In the genomic region with DNA sequence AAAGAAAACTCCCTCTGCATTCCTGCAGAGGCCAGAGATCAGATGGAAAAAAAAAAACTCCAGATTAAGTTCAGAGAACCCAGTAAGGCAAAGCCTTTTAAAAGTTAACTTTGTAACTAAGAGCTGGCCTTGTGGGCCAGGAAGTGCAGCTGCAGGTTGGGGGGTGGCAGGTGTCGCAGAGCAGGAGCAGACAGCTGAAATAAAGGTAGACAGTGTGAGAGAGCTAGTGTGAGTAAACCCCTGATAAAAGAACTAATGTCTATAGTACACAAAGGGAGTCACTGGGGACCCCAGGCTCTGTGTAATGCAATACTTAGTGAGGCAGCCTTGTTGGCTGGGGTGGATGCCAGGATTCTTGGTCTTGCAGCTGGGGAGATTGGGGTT, we compare ENCODE assay signal across 10 cellular contexts. TPM values are rescaled to one million over a fixed set of nuclear protein-coding genes. Genes with fewer than 3 reads are reported as not detected.
DNase-seq lines count a peak whose midpoint lies in the region; ATAC-seq and TF ChIP-seq lines count a peak whose summit lies in the region.
"Had no signal": no experiment of that assay in that cellular context is flagged by ENCODE, and none has a peak within 500 bp of the region (broad histone marks: within the 10 kb centered on the region; RNA-seq: fewer than 3 reads in every experiment).

No MANE protein-coding gene starts in this region.

- H3K27me3 Mint-ChIP-seq in CD8-positive, alpha-beta T cell (ENCODE audit: low read depth), result peaks cover 5% of the 10 kb centered on the region
- H3K27me3 Mint-ChIP-seq in activated T-helper 1 cell treated with anti-CD3 and anti-CD28 coated beads, Interleukin-12 subunit alpha, Interleukin-12 subunit beta, Interleukin-2, Interleukin-4 antibody, amounts not matched to agents 30 ng/mL and 10 ng/mL and 1 ng/mL, durations not matched to agents 14 hours and 24 hours and 36 hours (ENCODE audit: insufficient read depth), result no peaks in the 10 kb centered on the region

- H3K4me3 ChIP-seq in CD8-positive, alpha-beta T cell (ENCODE audit: low read depth, low read length), result no peak overlapping the region
- H3K4me3 ChIP-seq in spleen, result no peak overlapping the region

- ATAC-seq in CD8-positive, alpha-beta T cell, result peak; percentile 14
- ATAC-seq in left lobe of liver (no peak), GM21825 (IDR thresholded peaks at IDR 0.05; ENCODE audit: unreplicated experiment) (no peak), GM21737 (IDR thresholded peaks at IDR 0.05; ENCODE audit: unreplicated experiment) (no peak), HG03196 (IDR thresholded peaks at IDR 0.05; ENCODE audit: unreplicated experiment) (no peak)

- no peak for TF ChIP-seq CTCF in CD8-positive, alpha-beta T cell (IDR thresholded peaks at IDR 0.05)
- no peak for TF ChIP-seq CTCF in spleen (IDR thresholded peaks at IDR 0.05 in 8 of 11, conservative IDR thresholded peaks at IDR 0.05 in 3 of 11)

- POLR2A ChIA-PET in CD8-positive, alpha-beta T cell (lab: Charles Lee), result no interaction called here

- no peak overlapping the region for H3K4me3 Mint-ChIP-seq in CD8-positive, alpha-beta T cell
- H3K4me3 Mint-ChIP-seq in activated T-helper 1 cell treated with anti-CD3 and anti-CD28 coated beads, Interleukin-12 subunit alpha, Interleukin-12 subunit beta, Interleukin-2, Interleukin-4 antibody, amounts not matched to agents 30 ng/mL and 10 ng/mL and 1 ng/mL, durations not matched to agents 14 hours and 24 hours and 36 hours, result peak overlapping the region; percentile 48

- H3K36me3 Mint-ChIP-seq in CD8-positive, alpha-beta T cell, result peaks cover 3% of the 10 kb centered on the region
- H3K36me3 Mint-ChIP-seq in activated T-helper 1 cell treated with anti-CD3 and anti-CD28 coated beads, Interleukin-12 subunit alpha, Interleukin-12 subunit beta, Interleukin-2, Interleukin-4 antibody, amounts not matched to agents 30 ng/mL and 10 ng/mL and 1 ng/mL, durations not matched to agents 14 hours and 24 hours and 36 hours (ENCODE audit: low read depth), result peaks cover 38% of the 10 kb centered on the region

- H3K27ac Mint-ChIP-seq in CD8-positive, alpha-beta T cell, result no peak overlapping the region
- H3K27ac Mint-ChIP-seq in activated T-helper 1 cell treated with anti-CD3 and anti-CD28 coated beads, Interleukin-12 subunit alpha, Interleukin-12 subunit beta, Interleukin-2, Interleukin-4 antibody, amounts not matched to agents 30 ng/mL and 10 ng/mL and 1 ng/mL, durations not matched to agents 14 hours and 24 hours and 36 hours, result peak overlapping the region; percentile 69

- peaks cover 19% of the 10 kb centered on the region for H3K4me1 ChIP-seq in CD8-positive, alpha-beta T cell (ENCODE audit: insufficient read depth, low read length)
- peaks cover 12 to 82% (median 20%) of the 10 kb centered on the region in 6 donors for H3K4me1 ChIP-seq in spleen

- CTCF ChIA-PET in CD8-positive, alpha-beta T cell (lab: Charles Lee), result no interaction called here

- TF ChIP-seq POLR2A in spleen (IDR thresholded peaks at IDR 0.05), result no peak

- peaks cover 2% of the 10 kb centered on the region for H3K9me3 Mint-ChIP-seq in CD8-positive, alpha-beta T cell
- H3K9me3 Mint-ChIP-seq in activated T-helper 1 cell treated with anti-CD3 and anti-CD28 coated beads, Interleukin-12 subunit alpha, Interleukin-12 subunit beta, Interleukin-2, Interleukin-4 antibody, amounts not matched to agents 30 ng/mL and 10 ng/mL and 1 ng/mL, durations not matched to agents 14 hours and 24 hours and 36 hours, result peaks cover 20% of the 10 kb centered on the region

- no peaks in the 10 kb centered on the region for H3K27me3 ChIP-seq in CD8-positive, alpha-beta T cell (ENCODE audit: insufficient read depth, low read length)
- H3K27me3 ChIP-seq in spleen (replicated peaks in 1 of 7), result no peaks in the 10 kb centered on the region

- DNase-seq in CD8-positive, alpha-beta T cell, result no peak
- peak; percentile 50 for DNase-seq in NCI-H1092 (lab: John Stamatoyannopoulos, UW)
- DNase-seq in activated T-helper 1 cell treated with anti-CD3 and anti-CD28 coated beads, Interleukin-12 subunit alpha, Interleukin-12 subunit beta, Interleukin-2, Interleukin-4 antibody, amounts not matched to agents 30 ng/mL and 10 ng/mL and 1 ng/mL, durations not matched to agents 14 hours and 24 hours and 36 hours (ENCODE audit: low spot score), result no peak
- peak; percentile 38 for DNase-seq in left lobe of liver (ENCODE audit: low spot score)
- no peak for DNase-seq in spleen
- DNase-seq: DMS53; stimulated activated CD4-positive, alpha-beta T cell treated with anti-CD3 and anti-CD28 coated beads, Interleukin-2, amount 100 ng/mL, for 24 hours had no signal

- H3K36me3 ChIP-seq in CD8-positive, alpha-beta T cell (ENCODE audit: insufficient read depth, low read length), result no peaks in the 10 kb centered on the region
- H3K36me3 ChIP-seq in spleen, result no peaks in the 10 kb centered on the region

- H3K9me3 ChIP-seq in CD8-positive, alpha-beta T cell (ENCODE audit: low read length), result no peaks in the 10 kb centered on the region
- peaks cover 0 to 16% (median 9%) of the 10 kb centered on the region in 8 donors for H3K9me3 ChIP-seq in spleen

- WGBS in spleen, 5 donors, result 46 to 62% (median 56%) methylated on average over 1 of the region's 1 CpG

- H3K4me1 Mint-ChIP-seq in CD8-positive, alpha-beta T cell (ENCODE audit: low read depth), result peaks cover 25% of the 10 kb centered on the region
- peaks cover 85% of the 10 kb centered on the region for H3K4me1 Mint-ChIP-seq in activated T-helper 1 cell treated with anti-CD3 and anti-CD28 coated beads, Interleukin-12 subunit alpha, Interleukin-12 subunit beta, Interleukin-2, Interleukin-4 antibody, amounts not matched to agents 30 ng/mL and 10 ng/mL and 1 ng/mL, durations not matched to agents 14 hours and 24 hours and 36 hours (ENCODE audit: low read depth)

- H3K27ac ChIP-seq in CD8-positive, alpha-beta T cell (ENCODE audit: low read depth, low read length), result no peak overlapping the region
- H3K27ac ChIP-seq in spleen, result peak overlapping the region in 4 of 8 donors; percentile 22 to 51 (median 24)

- intact Hi-C loops in CD8-positive, alpha-beta T cell (cut with DNase I, micrococcal nuclease), result no loop called here
- intact Hi-C loops in activated T-helper 1 cell treated with anti-CD3 and anti-CD28 coated beads, Interleukin-12 subunit alpha, Interleukin-12 subunit beta, Interleukin-2, Interleukin-4 antibody, amounts not matched to agents 30 ng/mL and 10 ng/mL and 1 ng/mL, durations not matched to agents 14 hours and 24 hours and 36 hours (cut with micrococcal nuclease), result loop anchor here (5.0 kb wide), 2 partner anchors 38 to 87 kb away; no protein-coding TSS in a partner anchor
- intact Hi-C loops in spleen (cut with DNase I; ENCODE audit: low total_unique reads), result no loop called here

RNA-seq across cellular contexts. Expression of a gene that starts 42.1 kb away (rescaled TPM):
- 1 to 10 TPM; 6.0 to 6.5 TPM for total RNA-seq in CD8-positive, alpha-beta T cell
- 25.0 and 27.1 TPM in 2 replicates for total RNA-seq in activated T-helper 1 cell treated with anti-CD3 and anti-CD28 coated beads, Interleukin-12 subunit alpha, Interleukin-12 subunit beta, Interleukin-2, Interleukin-4 antibody, amounts not matched to agents 30 ng/mL and 10 ng/mL and 1 ng/mL, durations not matched to agents 14 hours and 24 hours and 36 hours
- 5.4 TPM for total RNA-seq in left lobe of liver
- 10 to 100 TPM; 13.8 to 29.0 (median 21.9) TPM for total RNA-seq in spleen
- polyA plus RNA-seq in spleen, result 10 to 100 TPM; 21.2 to 28.0 (median 23.1) TPM

Comparison
In these comparisons a context has a peak if more than half of its experiments do, and no peak if none do; other contexts are left out.
1. DNase-seq: peak in NCI-H1092 (single experiment) and left lobe of liver (single experiment); none in CD8-positive, alpha-beta T cell (0 of 7), activated T-helper 1 cell treated with anti-CD3 and anti-CD28 coated beads, Interleukin-12 subunit alpha, Interleukin-12 subunit beta, Interleukin-2, Interleukin-4 antibody, amounts not matched to agents 30 ng/mL and 10 ng/mL and 1 ng/mL, durations not matched to agents 14 hours and 24 hours and 36 hours (single experiment) and spleen (single experiment).